In genomic region chr17:8375738-8376259, GRCh38 we compare ENCODE assay signal across 9 cellular contexts. TPM values are rescaled to one million over a fixed set of nuclear protein-coding genes. Genes with fewer than 3 reads are reported as not detected.
DNase-seq lines count a peak whose midpoint lies in the region; ATAC-seq, FAIRE-seq and TF ChIP-seq lines count a peak whose summit lies in the region.
"Had no signal": no experiment of that assay in that cellular context is flagged by ENCODE, and none has a peak within 500 bp of the region (broad histone marks: within the 10 kb centered on the region; RNA-seq: fewer than 3 reads in every experiment).

No MANE protein-coding gene starts in this region.

- H3K9ac ChIP-seq in IMR-90 (ENCODE audit: low read depth, low read length): peak overlapping the region; percentile 97

- peaks cover 3% of the 10 kb centered on the region; the same call in 1 of the 2 replicates for H3K9me1 ChIP-seq in IMR-90 (ENCODE audit: insufficient read depth, low read length)

- TF ChIP-seq CTCF in IMR-90 (conservative IDR thresholded peaks at IDR 0.05; ENCODE audit: low read depth, low read length) (no peak), astrocyte of the cerebellum (IDR thresholded peaks at IDR 0.05; ENCODE audit: low read depth, low read length, missing control alignments) (no peak)

- H3K36me3 ChIP-seq in IMR-90 (ENCODE audit: control insufficient read depth, insufficient read depth, low read length) (peaks cover 18% of the 10 kb centered on the region), small intestine (ENCODE audit: control insufficient read depth in 2 of 2, insufficient read depth in 2 of 2, low read length in 2 of 2) (peaks cover 6 to 11% of the 10 kb centered on the region in 2 donors)

- H3K9me3 ChIP-seq in IMR-90 (ENCODE audit: control insufficient read depth, insufficient read depth, low read length) (no peaks in the 10 kb centered on the region), iPS-18c (ENCODE audit: control insufficient read depth, insufficient read depth, low read length) (peaks cover 3% of the 10 kb centered on the region), small intestine (ENCODE audit: control insufficient read depth, low read depth) (no peaks in the 10 kb centered on the region)

- peak overlapping the region; percentile 92 for H3K14ac ChIP-seq in IMR-90 (replicated peaks; ENCODE audit: low read depth, low read length)

- H2BK5ac ChIP-seq in IMR-90 (ENCODE audit: low read depth, low read length, poor library complexity, severe bottlenecking): peak overlapping the region; percentile 86

- dilution Hi-C loops in IMR-90 (cut with HindIII; ENCODE audit: low sequenced_read_pairs, unreplicated experiment): no loop called here

- H3K79me1 ChIP-seq in IMR-90 (ENCODE audit: low read depth in 1 of 2, low read length in 2 of 2): peaks cover 10 to 24% of the 10 kb centered on the region in 2 experiments

- peak overlapping the region; percentile 94 for H2AFZ ChIP-seq in IMR-90 (replicated peaks; ENCODE audit: low read length, poor library complexity)

- no CpG with 5 or more reads among the region's 18 CpGs for WGBS in IMR-90 (ENCODE audit: extremely low coverage in 2 of 2, insufficient read length in 1 of 2), 2 experiments
- WGBS in small intestine, 3 donors: 6 to 19% (median 18%) methylated on average over 18 of the region's 18 CpGs

- no peak for FAIRE-seq in small intestine (lab: Jason Lieb, UNC)

- ATAC-seq in IMR-90 (ENCODE audit: low read depth) (peak; percentile 1; the same call in 1 of the 2 replicates), HG03378 (IDR thresholded peaks at IDR 0.05; ENCODE audit: unreplicated experiment) (no peak)

- H3K4ac ChIP-seq in IMR-90 (ENCODE audit: low read depth, low read length): peak overlapping the region; percentile 96

- H2BK120ac ChIP-seq in IMR-90 (ENCODE audit: low read depth, low read length): peak overlapping the region; percentile 39; the same call in 1 of the 2 replicates

- peak; percentile 7 for DNase-seq in COLO668 (lab: John Stamatoyannopoulos, UW; ENCODE audit: unreplicated experiment)
- DNase-seq in IMR-90: peak; percentile 29
- DNase-seq in astrocyte of the cerebellum (ENCODE audit: low read depth): no peak
- peak; percentile 40 for DNase-seq in small intestine
- no peak for DNase-seq in iPS-NIHi7 (ENCODE audit: extremely low spot score)
- DNase-seq in AML-193 (lab: John Stamatoyannopoulos, UW): no peak

- peak overlapping the region; percentile 68; the same call in 1 of the 2 replicates for H3K18ac ChIP-seq in IMR-90 (ENCODE audit: low read depth, low read length)

- peaks cover 17% of the 10 kb centered on the region for H4K20me1 ChIP-seq in IMR-90 (ENCODE audit: insufficient read depth, low read length)

- peak overlapping the region; percentile 89 for H3K23ac ChIP-seq in IMR-90 (ENCODE audit: low read depth, low read length)

- peak overlapping the region; percentile 96 for H2AK9ac ChIP-seq in IMR-90 (replicated peaks; ENCODE audit: low read depth, low read length, poor library complexity)

- peak overlapping the region; percentile 82 for H3K56ac ChIP-seq in IMR-90 (ENCODE audit: extremely low read depth, insufficient read depth, low read length)

- POLR2A ChIA-PET in IMR-90 (lab: Charles Lee; ENCODE audit: unreplicated experiment): interaction anchor here (0.6 kb wide), 1 partner anchor 935 kb away, joined by 3 read pairs; no protein-coding TSS in a partner anchor

- 0 out of 2 replicates have a peak overlapping the region, but pooled peaks have one; percentile 3 for H2BK20ac ChIP-seq in IMR-90 (ENCODE audit: low read depth, low read length)

- no peak for TF ChIP-seq POLR2A in IMR-90 (IDR thresholded peaks at IDR 0.05; ENCODE audit: low read depth, low read length)

- in situ Hi-C loops in IMR-90 (cut with MboI; ENCODE audit: low sequenced_read_pairs): no loop called here
- in situ Hi-C loops in astrocyte of the cerebellum (cut with HindIII; ENCODE audit: low sequenced_read_pairs): loop anchor here (5.0 kb wide), 1 partner anchor 58 kb away; no protein-coding TSS in a partner anchor

- TF ChIP-seq RAD21 in IMR-90 (IDR thresholded peaks at IDR 0.05; ENCODE audit: low read length): no peak

- peak overlapping the region; percentile 80 for H4K5ac ChIP-seq in IMR-90 (ENCODE audit: low read depth, low read length)

- peak overlapping the region; percentile 93 for H4K91ac ChIP-seq in IMR-90 (ENCODE audit: insufficient read depth, low read depth, low read length)

- CTCF ChIA-PET in IMR-90 (lab: Yijun Ruan, JAX): no interaction called here

- intact Hi-C loops in IMR-90 (cut with micrococcal nuclease): loop anchor here (1.0 to 2.0 kb wide), 2 partner anchors 45 to 127 kb away; partner anchors contain the start of genes CTC1 and PFAS

- peak overlapping the region; percentile 93 for H2AK5ac ChIP-seq in IMR-90 (ENCODE audit: low read depth, low read length)

- peak overlapping the region; percentile 93 to 94 for H4K8ac ChIP-seq in IMR-90 (ENCODE audit: low read depth in 2 of 2, low read length in 2 of 2)

- H3K4me3 ChIP-seq in IMR-90 (ENCODE audit: insufficient read depth, low read depth, low read length) (peak overlapping the region; percentile 85), astrocyte of the cerebellum (ENCODE audit: low read depth, low read length) (peak overlapping the region; percentile 87), iPS-18c (ENCODE audit: insufficient read depth, low read depth, low read length) (peak overlapping the region; percentile 77), small intestine (ENCODE audit: low read depth in 1 of 2, low read length in 2 of 2) (peak overlapping the region; percentile 56 to 77)

- BruUV-seq in IMR-90 (replicated peaks; lab: Mats Ljungman, UMichigan): no TSS peak

- H2BK15ac ChIP-seq in IMR-90 (ENCODE audit: low read depth, low read length): no peak overlapping the region

- H3K27me3 ChIP-seq in IMR-90 (ENCODE audit: control insufficient read depth, insufficient read depth, low read length) (no peaks in the 10 kb centered on the region), small intestine (ENCODE audit: control insufficient read depth in 2 of 2, insufficient read depth in 2 of 2, low read length in 2 of 2) (no peaks in the 10 kb centered on the region)

- H3K4me1 ChIP-seq in IMR-90 (ENCODE audit: control insufficient read depth, insufficient read depth, low read length) (peaks cover 6% of the 10 kb centered on the region), small intestine (ENCODE audit: control insufficient read depth in 2 of 2, insufficient read depth in 1 of 2, low read depth in 1 of 2, low read length in 1 of 2) (peaks cover 0 to 2% of the 10 kb centered on the region in 2 donors)

- H3K27ac ChIP-seq in IMR-90 (ENCODE audit: insufficient read depth, low read length) (peak overlapping the region; percentile 97), small intestine (ENCODE audit: low read depth in 1 of 2, low read length in 1 of 2) (peak overlapping the region; percentile 74 to 93)

- peak overlapping the region; percentile 99 for H3K4me2 ChIP-seq in IMR-90 (ENCODE audit: low read depth, low read length)

TF ChIP-seq in IMR-90, 13 proteins besides CTCF, POLR2A, EP300 and RAD21:
- TF ChIP-seq MAFK (IDR thresholded peaks at IDR 0.05; ENCODE audit: low read depth, low read length): no peak
- TF ChIP-seq FOS (IDR thresholded peaks at IDR 0.05; ENCODE audit: low read depth, low read length): no peak
- no peak for TF ChIP-seq ELK1 (IDR thresholded peaks at IDR 0.05; ENCODE audit: borderline replicate concordance, low read depth, low read length)

RNA-seq across cellular contexts. Expression of gene RPL26, which starts 7.2 kb away (rescaled TPM):
- 5,013 and 5,721 TPM in 2 replicates for total RNA-seq in IMR-90 (2012; rRNA removed)
- 3,797 and 4,763 TPM in 2 replicates for polyA plus RNA-seq in IMR-90 (2012; rRNA removed)
- 1,326 and 3,570 TPM in 2 replicates for polyA plus RNA-seq in IMR-90 (2012; cell fraction: cytosol; rRNA removed)
- polyA plus RNA-seq in IMR-90 (2012; cell fraction: nucleus; rRNA removed; ENCODE audit: low replicate concordance): 132 and 1,784 TPM in 2 replicates
- polyA plus RNA-seq in small intestine: 1,000 to 10,000 TPM; 2,296 to 5,457 (median 4,090) TPM

RNA-seq across cellular contexts. Expression of gene RNF222, which starts 21.8 kb away (rescaled TPM):
- not detected in 2 replicates for total RNA-seq in IMR-90 (2012; rRNA removed)
- not detected in 2 replicates for polyA plus RNA-seq in IMR-90 (2012; rRNA removed)
- not detected in 2 replicates for polyA plus RNA-seq in IMR-90 (2012; cell fraction: cytosol; rRNA removed)
- polyA plus RNA-seq in IMR-90 (2012; cell fraction: nucleus; rRNA removed; ENCODE audit: low replicate concordance): 0.03 TPM in 1 of 2 replicates, not detected in the other
- polyA plus RNA-seq in small intestine: not detected
- total RNA-seq: LHCN-M2 had no signal

RNA-seq across cellular contexts. Expression of gene ODF4, which starts 36.2 kb away (rescaled TPM):
- total RNA-seq in IMR-90 (2012; rRNA removed): not detected in 2 replicates
- polyA plus RNA-seq in IMR-90 (2012; rRNA removed): not detected in 2 replicates
- polyA plus RNA-seq in IMR-90 (2012; cell fraction: cytosol; rRNA removed): not detected in 2 replicates
- polyA plus RNA-seq in IMR-90 (2012; cell fraction: nucleus; rRNA removed; ENCODE audit: low replicate concordance): not detected in 2 replicates
- polyA plus RNA-seq in small intestine: not detected
- total RNA-seq: LHCN-M2 had no signal

RNA-seq across cellular contexts. Expression of gene NDEL1, which starts 59.9 kb away (rescaled TPM):
- 28.9 and 40.3 TPM in 2 replicates for total RNA-seq in IMR-90 (2012; rRNA removed)
- polyA plus RNA-seq in IMR-90 (2012; rRNA removed) (95.6 and 97.7 TPM in 2 replicates), small intestine (10 to 100 TPM; 24.7 to 30.6 (median 29.2) TPM)
- 53.9 and 88.1 TPM in 2 replicates for polyA plus RNA-seq in IMR-90 (2012; cell fraction: cytosol; rRNA removed)
- 152 and 190 TPM in 2 replicates for polyA plus RNA-seq in IMR-90 (2012; cell fraction: nucleus; rRNA removed; ENCODE audit: low replicate concordance)

Comparison
In these comparisons a context has a peak if more than half of its experiments do, and no peak if none do; other contexts are left out.
1. DNase-seq: peak in COLO668 (single experiment), IMR-90 (single experiment) and small intestine (single experiment); none in astrocyte of the cerebellum (single experiment), iPS-NIHi7 (single experiment) and AML-193 (0 of 2).
2. Peak in every context shown above with its lines, with median percentiles within 50 percentile points of each other: H3K4me3 ChIP-seq.